Comparison of ENCODE assay signal across 8 cellular contexts in the genomic region with DNA sequence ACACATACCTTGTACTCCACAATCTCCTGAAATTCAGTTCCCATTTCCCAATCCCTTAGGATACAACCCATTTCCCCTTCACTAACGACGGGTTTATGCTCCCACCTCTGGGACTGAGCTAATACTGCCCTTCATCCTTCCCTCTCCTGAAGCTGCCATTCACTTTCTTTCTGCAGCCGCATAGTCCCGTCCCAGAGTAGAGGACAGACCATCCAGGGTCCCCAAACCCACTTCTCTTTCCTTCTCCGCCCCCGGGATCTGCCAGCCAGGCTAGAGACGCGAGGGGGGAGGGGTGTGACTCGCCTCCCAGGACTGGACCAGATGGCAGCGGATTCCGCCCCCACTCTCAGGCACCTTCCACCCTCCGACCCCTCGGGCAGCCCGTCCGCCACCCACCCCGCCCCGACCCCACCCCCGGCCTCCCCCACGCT. TPM values are rescaled to one million over a fixed set of nuclear protein-coding genes. Genes with fewer than 3 reads are reported as not detected.
DNase-seq lines count a peak whose midpoint lies in the region; ATAC-seq, FAIRE-seq and TF ChIP-seq lines count a peak whose summit lies in the region.

No MANE protein-coding gene starts in this region.

- peaks cover 0 to 30% (median 18%) of the 10 kb centered on the region in 12 donors for H3K4me1 ChIP-seq in heart left ventricle

- no peak for TF ChIP-seq CTCF in heart left ventricle (IDR thresholded peaks at IDR 0.05)

- peak overlapping the region in 11 of 12 donors; percentile 79 to 92 (median 87) for H3K27ac ChIP-seq in heart left ventricle

- WGBS in heart left ventricle, 4 donors: 0 to 3% (median 1%) methylated on average over 8 to 19 of the region's 19 CpGs

- intact Hi-C loops in heart left ventricle (cut with DNase I): loop anchor here in 2 of 10 donors (10.0 kb wide), 2 partner anchors 66 to 136 kb away; partner anchors contain the start of genes AXDND1 (in 1 of the 2) and SOAT1 (in 1 of the 2)

- FAIRE-seq in GM12891 (lab: Jason Lieb, UNC): no peak

- no peaks in the 10 kb centered on the region for H3K27me3 ChIP-seq in heart left ventricle

- peaks cover 0 to 7% (median 0%) of the 10 kb centered on the region in 9 donors for H3K36me3 ChIP-seq in heart left ventricle

- DNase-seq in GM12891 (ENCODE audit: insufficient read length, low spot score) (peak; percentile 50), OCI-M1 (lab: John Stamatoyannopoulos, UW) (peak; percentile 67), heart left ventricle (peak in 4 of 5 donors; percentile 47 to 60 (median 52)), pons (ENCODE audit: low spot score) (peak; percentile 36), NCI-H1436 (lab: John Stamatoyannopoulos, UW) (no peak)
- peak; percentile 37 for DNase-seq in activated naive CD4-positive, alpha-beta T cell treated with anti-CD3 and anti-CD28 coated beads, Interleukin-2, amount 50 U/mL, for 16 hours

- ATAC-seq in HG02885 (IDR thresholded peaks at IDR 0.05; ENCODE audit: poor library complexity, unreplicated experiment) (peak; percentile 34), heart left ventricle (peak in 3 of 4 donors; percentile 75 to 81 (median 77)), HG02870 (IDR thresholded peaks at IDR 0.05; ENCODE audit: unreplicated experiment) (no peak)

- no peaks in the 10 kb centered on the region for H3K9me3 ChIP-seq in heart left ventricle

- H3K4me3 ChIP-seq in heart left ventricle: peak overlapping the region; percentile 88 to 99 (median 98)

- TF ChIP-seq POLR2A in GM12891 (IDR thresholded peaks at IDR 0.05; ENCODE audit: low read depth, low read length) (no peak), heart left ventricle (IDR thresholded peaks at IDR 0.05) (no peak)

TF ChIP-seq in GM12891, 5 proteins besides CTCF, POLR2A, EP300 and RAD21:
- no peak for TF ChIP-seq POU2F2 (IDR thresholded peaks at IDR 0.05; ENCODE audit: low read depth, low read length)
- no peak for TF ChIP-seq PAX5 (IDR thresholded peaks at IDR 0.05; ENCODE audit: insufficient read depth, low read length, severe bottlenecking)
- TF ChIP-seq POLR2AphosphoS5 (IDR thresholded peaks at IDR 0.05; ENCODE audit: low read depth, low read length): no peak
- TF ChIP-seq SPI1 (IDR thresholded peaks at IDR 0.05; ENCODE audit: low read depth, low read length): no peak
- no peak for TF ChIP-seq TAF1 (IDR thresholded peaks at IDR 0.05; ENCODE audit: low read depth, low read length)

RNA-seq across cellular contexts. Expression of gene ABL2, which starts 0.7 kb away (rescaled TPM):
- polyA plus RNA-seq in GM12891 (2012; ENCODE audit: low read depth, missing spikeins): 1.0 TPM
- total RNA-seq in heart left ventricle: 10 to 100 TPM in 6 of 9 donors, 1 to 10 TPM in 3; 7.0 to 22.0 (median 10.5) TPM
- 1 to 10 TPM; 2.5 to 6.6 TPM for polyA plus RNA-seq in heart left ventricle
